8 cellular contexts compared by ENCODE assay signal in genomic region chr10:50224330-50224952, GRCh38. TPM values are rescaled to one million over a fixed set of nuclear protein-coding genes. Genes with fewer than 3 reads are reported as not detected.
DNase-seq lines count a peak whose midpoint lies in the region; ATAC-seq and TF ChIP-seq lines count a peak whose summit lies in the region.

No MANE protein-coding gene starts in this region.

- H3K4me3 ChIP-seq in mammary epithelial cell (replicated peaks in 1 of 3; ENCODE audit: insufficient read depth in 1 of 3, low read depth in 2 of 3, low read length in 3 of 3) (no peak overlapping the region), liver (ENCODE audit: low read depth in 1 of 3, low read length in 3 of 3) (no peak overlapping the region)

- peak; percentile 92 for ATAC-seq in GM21737 (IDR thresholded peaks at IDR 0.05; ENCODE audit: unreplicated experiment)

- H3K27ac ChIP-seq in mammary epithelial cell (ENCODE audit: insufficient read depth, low read depth, low read length) (no peak overlapping the region), liver (ENCODE audit: low read depth in 1 of 2, low read length in 2 of 2) (no peak overlapping the region)

- H3K36me3 ChIP-seq in mammary epithelial cell (ENCODE audit: insufficient read depth, low read length) (no peaks in the 10 kb centered on the region), liver (ENCODE audit: control insufficient read depth in 4 of 4, insufficient read depth in 3 of 4, low read depth in 1 of 4, low read length in 3 of 4) (no peaks in the 10 kb centered on the region)

- no peaks in the 10 kb centered on the region for H4K20me1 ChIP-seq in mammary epithelial cell (ENCODE audit: insufficient read depth, low read length)

- DNase-seq in activated gamma-delta T cell treated with Interleukin-2 at 50 U/mL for 16 hours (peak; percentile 8), activated gamma-delta T cell (lab: John Stamatoyannopoulos, UW) (no peak), KBM-7 (peak; percentile 73), RKO (ENCODE audit: low spot score) (peak; percentile 84), mammary epithelial cell (peak; percentile 74), GOT3 (lab: John Stamatoyannopoulos, UW) (no peak)

- dilution Hi-C loops in mammary epithelial cell (cut with HindIII; ENCODE audit: low sequenced_read_pairs), result no loop called here

- TF ChIP-seq RAD21 in liver (IDR thresholded peaks at IDR 0.05), result peak; percentile 89 to 90

- H3K4me2 ChIP-seq in mammary epithelial cell (ENCODE audit: insufficient read depth, low read depth, low read length), result no peak overlapping the region

- 33% methylated on average over 6 of the region's 6 CpGs for WGBS in mammary epithelial cell (ENCODE audit: low coverage, missing lambda C conversion rate)
- 42% methylated on average over 6 of the region's 6 CpGs for WGBS in liver

- H3K4me1 ChIP-seq in mammary epithelial cell (ENCODE audit: insufficient read depth, low read length), result peaks cover 4% of the 10 kb centered on the region
- H3K4me1 ChIP-seq in liver (ENCODE audit: control insufficient read depth in 4 of 4, insufficient read depth in 4 of 4, low read length in 3 of 4), result no peaks in the 10 kb centered on the region

- intact Hi-C loops in mammary epithelial cell (cut with micrococcal nuclease), result loop anchor here (1.0 to 10.0 kb wide), 3 partner anchors 270 to 817 kb away; no protein-coding TSS in a partner anchor

- in situ Hi-C loops in KBM-7 (cut with MboI; ENCODE audit: low pct_unique_long_range_greater_than_20kb, low sequenced_read_pairs) (no loop called here), mammary epithelial cell (cut with MboI; ENCODE audit: low sequenced_read_pairs in 2 of 2) (loop anchor here in 1 of 2 donors (25.0 kb wide), 1 partner anchor 637 kb away; no protein-coding TSS in a partner anchor)

- CTCF ChIA-PET in mammary epithelial cell (lab: Charles Lee; ENCODE audit: low non-redundant PET), result no interaction called here

- no peak overlapping the region for H3K9ac ChIP-seq in mammary epithelial cell (ENCODE audit: insufficient read depth, low read length)
- no peak overlapping the region for H3K9ac ChIP-seq in liver (ENCODE audit: low read depth in 1 of 2, low read length in 2 of 2)

- no peaks in the 10 kb centered on the region for H3K79me2 ChIP-seq in mammary epithelial cell (ENCODE audit: insufficient read depth, low read length)

- peak; percentile 65 to 79 for TF ChIP-seq CTCF in mammary epithelial cell (conservative IDR thresholded peaks at IDR 0.05 in 1 of 2, IDR thresholded peaks at IDR 0.05 in 1 of 2; ENCODE audit: extremely low read depth in 1 of 2, insufficient read depth in 1 of 2, low read depth in 1 of 2, low read length in 2 of 2)
- TF ChIP-seq CTCF in liver (IDR thresholded peaks at IDR 0.05; ENCODE audit: low read depth, low read length, missing input control), result peak; percentile 79

- H3K27me3 ChIP-seq in mammary epithelial cell (ENCODE audit: insufficient read depth, low read length), result no peaks in the 10 kb centered on the region
- H3K27me3 ChIP-seq in liver (ENCODE audit: control insufficient read depth in 4 of 4, insufficient read depth in 4 of 4, low read length in 3 of 4), result no peaks in the 10 kb centered on the region

- no TSS peak for BruUV-seq in mammary epithelial cell (replicated peaks; lab: Mats Ljungman, UMichigan)

- no peak overlapping the region for H2AFZ ChIP-seq in mammary epithelial cell (ENCODE audit: low read depth, low read length)

- H3K9me3 ChIP-seq in mammary epithelial cell (replicated peaks; ENCODE audit: insufficient read depth, low read length), result no peaks in the 10 kb centered on the region
- no peaks in the 10 kb centered on the region for H3K9me3 ChIP-seq in liver (ENCODE audit: control insufficient read depth in 4 of 4, low read length in 3 of 4)

TF ChIP-seq in liver, 16 proteins besides CTCF, POLR2A, EP300 and RAD21:
- no peak for TF ChIP-seq RXRA (IDR thresholded peaks at IDR 0.05)
- peak; percentile 30 for TF ChIP-seq MAX (IDR thresholded peaks at IDR 0.05)
TF ChIP-seq in liver: peak in this region for 1.

RNA-seq across cellular contexts. Expression of gene ASAH2, which starts 26.9 kb away (rescaled TPM):
- total RNA-seq in mammary epithelial cell, result 1 to 10 TPM; 1.2 to 2.2 TPM
- 0.45 TPM for polyA plus RNA-seq in mammary epithelial cell
- not detected for polyA minus RNA-seq in mammary epithelial cell
- total RNA-seq in liver, result 1 to 10 TPM in 1 of 2 donors, under 1 TPM in 1; 0.75 to 1.0 TPM
- polyA plus RNA-seq in liver, result 1 to 10 TPM; 1.0 to 3.0 TPM

Comparison
In these comparisons a context has a peak if more than half of its experiments do, and no peak if none do; other contexts are left out.
1. DNase-seq: peak in activated gamma-delta T cell treated with Interleukin-2 at 50 U/mL for 16 hours (single experiment), KBM-7 (single experiment), RKO (single experiment) and mammary epithelial cell (single experiment); none in activated gamma-delta T cell (single experiment) and GOT3 (single experiment).